1 cellular context compared by ENCODE assay signal in genomic region chr1:55212349-55213028, GRCh38.
TF ChIP-seq lines count a peak whose summit lies in the region.

No MANE protein-coding gene starts in this region.

TF ChIP-seq in IMR-90, 13 proteins besides CTCF, POLR2A, EP300 and RAD21 (continued from another document):
- TF ChIP-seq, protein P1, sequence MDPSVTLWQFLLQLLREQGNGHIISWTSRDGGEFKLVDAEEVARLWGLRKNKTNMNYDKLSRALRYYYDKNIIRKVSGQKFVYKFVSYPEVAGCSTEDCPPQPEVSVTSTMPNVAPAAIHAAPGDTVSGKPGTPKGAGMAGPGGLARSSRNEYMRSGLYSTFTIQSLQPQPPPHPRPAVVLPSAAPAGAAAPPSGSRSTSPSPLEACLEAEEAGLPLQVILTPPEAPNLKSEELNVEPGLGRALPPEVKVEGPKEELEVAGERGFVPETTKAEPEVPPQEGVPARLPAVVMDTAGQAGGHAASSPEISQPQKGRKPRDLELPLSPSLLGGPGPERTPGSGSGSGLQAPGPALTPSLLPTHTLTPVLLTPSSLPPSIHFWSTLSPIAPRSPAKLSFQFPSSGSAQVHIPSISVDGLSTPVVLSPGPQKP (IDR thresholded peaks at IDR 0.05; ENCODE audit: borderline replicate concordance, low read depth, low read length), result no peak
- TF ChIP-seq NFE2L2 (IDR thresholded peaks at IDR 0.05; ENCODE audit: low read depth, low read length), result no peak
- no peak for TF ChIP-seq SMC3 (IDR thresholded peaks at IDR 0.05; ENCODE audit: low read depth, low read length)
- TF ChIP-seq, protein P2, sequence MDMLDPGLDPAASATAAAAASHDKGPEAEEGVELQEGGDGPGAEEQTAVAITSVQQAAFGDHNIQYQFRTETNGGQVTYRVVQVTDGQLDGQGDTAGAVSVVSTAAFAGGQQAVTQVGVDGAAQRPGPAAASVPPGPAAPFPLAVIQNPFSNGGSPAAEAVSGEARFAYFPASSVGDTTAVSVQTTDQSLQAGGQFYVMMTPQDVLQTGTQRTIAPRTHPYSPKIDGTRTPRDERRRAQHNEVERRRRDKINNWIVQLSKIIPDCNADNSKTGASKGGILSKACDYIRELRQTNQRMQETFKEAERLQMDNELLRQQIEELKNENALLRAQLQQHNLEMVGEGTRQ (IDR thresholded peaks at IDR 0.05; ENCODE audit: low read depth, low read length), result no peak
- no peak for TF ChIP-seq RCOR1 (IDR thresholded peaks at IDR 0.05; ENCODE audit: insufficient replicate concordance, low read length)
- TF ChIP-seq MAFK (IDR thresholded peaks at IDR 0.05; ENCODE audit: low read depth, low read length), result no peak
- no peak for TF ChIP-seq RFX5 (IDR thresholded peaks at IDR 0.05; ENCODE audit: low read depth, low read length)
- TF ChIP-seq BHLHE40 (IDR thresholded peaks at IDR 0.05; ENCODE audit: low read depth, low read length), result no peak
- no peak for TF ChIP-seq MXI1 (IDR thresholded peaks at IDR 0.05; ENCODE audit: borderline replicate concordance, low read depth, low read length)
- no peak for TF ChIP-seq MAZ (IDR thresholded peaks at IDR 0.05; ENCODE audit: borderline replicate concordance, low read depth, low read length)
- no peak for TF ChIP-seq CEBPB (IDR thresholded peaks at IDR 0.05; ENCODE audit: low read depth, low read length)
- TF ChIP-seq CHD1 (IDR thresholded peaks at IDR 0.05; ENCODE audit: low read depth, low read length), result no peak
